ENCODE assay signal across 8 cellular contexts in genomic region chr12:112409064-112409905, GRCh38. TPM values are rescaled to one million over a fixed set of nuclear protein-coding genes. Genes with fewer than 3 reads are reported as not detected.
DNase-seq lines count a peak whose midpoint lies in the region; ATAC-seq and TF ChIP-seq lines count a peak whose summit lies in the region.

RPL6 (minus strand) TSS chr12:112409605; CDS start chr12:112408656, 949 bp downstream.

- no peaks in the 10 kb centered on the region for H3K27me3 ChIP-seq in BJ (ENCODE audit: control insufficient read depth, insufficient read depth, low read length)
- H3K27me3 ChIP-seq in duodenal mucosa (ENCODE audit: control insufficient read depth in 1 of 2, insufficient read depth in 2 of 2, low read length in 2 of 2): no peaks in the 10 kb centered on the region
- no peaks in the 10 kb centered on the region for H3K27me3 ChIP-seq in right lobe of liver

- H3K36me3 ChIP-seq in BJ (ENCODE audit: control insufficient read depth, insufficient read depth, low read length): peaks cover 15% of the 10 kb centered on the region
- peaks cover 35 to 39% of the 10 kb centered on the region in 2 donors for H3K36me3 ChIP-seq in duodenal mucosa (ENCODE audit: control insufficient read depth in 1 of 2, insufficient read depth in 2 of 2, low read length in 2 of 2)
- H3K36me3 ChIP-seq in right lobe of liver: peaks cover 10 to 39% (median 26%) of the 10 kb centered on the region in 4 donors

- peak; percentile 83 for TF ChIP-seq POLR2A in right lobe of liver (IDR thresholded peaks at IDR 0.05)

- H3K27ac ChIP-seq in duodenal mucosa (ENCODE audit: low read depth, low read length) (peak within 1 kb of the TSS; percentile 83), right lobe of liver (peak within 1 kb of the TSS; percentile 71 to 77 (median 73))

- no peak for TF ChIP-seq CTCF in BJ (IDR thresholded peaks at IDR 0.05; ENCODE audit: insufficient read depth, low read depth, low read length)
- TF ChIP-seq CTCF in right lobe of liver (IDR thresholded peaks at IDR 0.05): no peak

- POLR2A ChIA-PET in BJ (lab: Charles Lee): no interaction called here

- H3K9me3 ChIP-seq in duodenal mucosa (ENCODE audit: control insufficient read depth in 1 of 2, low read length in 2 of 2): no peaks in the 10 kb centered on the region
- no peaks in the 10 kb centered on the region for H3K9me3 ChIP-seq in right lobe of liver

- ATAC-seq in GM19324 (IDR thresholded peaks at IDR 0.05; ENCODE audit: low FRiP score, unreplicated experiment): peak; percentile 84
- peak; percentile 68 for ATAC-seq in HG03558 (IDR thresholded peaks at IDR 0.05; ENCODE audit: extremely low read depth, unreplicated experiment)
- ATAC-seq in right lobe of liver: peak; percentile 89 to 93 (median 91)

- peaks cover 15 to 17% of the 10 kb centered on the region in 2 donors for H3K4me1 ChIP-seq in duodenal mucosa (ENCODE audit: control insufficient read depth in 1 of 2, insufficient read depth in 2 of 2, low read length in 2 of 2)
- peaks cover 0 to 29% (median 4%) of the 10 kb centered on the region in 4 donors for H3K4me1 ChIP-seq in right lobe of liver

- H3K4me3 ChIP-seq in BJ (ENCODE audit: low read depth, low read length) (peak within 1 kb of the TSS; percentile 82), duodenal mucosa (ENCODE audit: low read depth in 1 of 2, low read length in 2 of 2) (peak within 1 kb of the TSS; percentile 86 to 99), right lobe of liver (peak within 1 kb of the TSS; percentile 57 to 86 (median 83))

- CTCF ChIA-PET in BJ (lab: Yijun Ruan, JAX): no interaction called here

- peak; percentile 71 for DNase-seq in BJ (ENCODE audit: low read depth)
- DNase-seq in NCI-H748 treated with DMSO at 0.1 percent for 48 hours (lab: John Stamatoyannopoulos, UW): peak; percentile 82
- DNase-seq in activated CD4-positive, alpha-beta T cell treated with anti-CD3 and anti-CD28 coated beads, Interleukin-2, amount 50 U/mL, for 48 hours: peak; percentile 71 to 80
- DNase-seq in right lobe of liver: peak; percentile 56 to 82 (median 70)
- peak; percentile 57 to 79 for DNase-seq in stimulated activated CD4-positive, alpha-beta T cell treated with anti-CD3 and anti-CD28 coated beads, Interleukin-4, amount 100 ng/mL, for 4 hours

- intact Hi-C loops in right lobe of liver (cut with DNase I): no loop called here

- 3% methylated on average over 28 of the region's 46 CpGs for WGBS in right lobe of liver (ENCODE audit: insufficient coverage, low coverage, low lambda C conversion rate, missing lambda C conversion rate)

- H3K9ac ChIP-seq in duodenal mucosa (ENCODE audit: low read depth in 1 of 2, low read length in 2 of 2): peak within 1 kb of the TSS; percentile 93

RNA-seq across cellular contexts. Expression of gene RPL6, which starts in this region (rescaled TPM):
- 1,566 and 1,961 TPM in 2 replicates for polyA plus RNA-seq in BJ (2011; rRNA removed)
- 254 and 413 TPM in 2 replicates for polyA minus RNA-seq in BJ (2011; rRNA and poly(A)+ RNA removed)
- total RNA-seq in right lobe of liver: 100 to 1,000 TPM; 393 to 887 (median 470) TPM

Comparison
In these comparisons a context has a peak if more than half of its experiments do, and no peak if none do; other contexts are left out.
1. Peak in every context shown above with its lines: DNase-seq, ATAC-seq, H3K4me3 ChIP-seq and H3K27ac ChIP-seq.